ENCODE assay signal across 14 cellular contexts in the genomic region with DNA sequence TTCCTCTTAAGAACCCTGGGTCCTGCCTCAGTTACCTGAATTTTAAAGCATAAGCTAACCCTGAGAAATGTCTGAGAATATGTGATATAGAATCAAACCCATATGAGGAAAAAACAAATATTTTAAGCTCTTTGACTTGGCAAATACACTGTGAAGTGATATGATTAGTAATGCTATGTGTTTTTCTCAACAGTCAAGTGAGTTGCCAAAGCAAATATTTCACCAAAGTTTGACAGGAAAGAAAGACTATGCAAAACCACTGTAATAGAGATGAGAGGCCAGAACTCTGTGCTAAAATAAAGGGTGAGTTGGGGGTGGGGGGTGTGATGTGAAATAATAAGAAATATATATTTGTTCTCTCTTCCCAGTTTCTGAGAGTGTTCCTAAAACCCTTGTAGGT.
DNase-seq lines count a peak whose midpoint lies in the region; TF ChIP-seq lines count a peak whose summit lies in the region.
"Had no signal": no experiment of that assay in that cellular context is flagged by ENCODE, and none has a peak within 500 bp of the region (broad histone marks: within the 10 kb centered on the region; RNA-seq: fewer than 3 reads in every experiment).

No MANE protein-coding gene starts in this region.

- DNase-seq in NCI-H226: peak; percentile 26
- DNase-seq in astrocyte of the spinal cord (ENCODE audit: low read depth, low spot score): peak; percentile 16
- DNase-seq in fibroblast of peridontal ligament (ENCODE audit: extremely low read depth): peak; percentile 8
- DNase-seq in retinal pigment epithelial cell (ENCODE audit: low read depth): peak; percentile 10
- DNase-seq in NCI-H526 treated with DMSO at 0.1 percent for 48 hours (lab: John Stamatoyannopoulos, UW): no peak
- DNase-seq in nucleus accumbens (lab: John Stamatoyannopoulos, UW): no peak
- DNase-seq in SHP77 (lab: John Stamatoyannopoulos, UW): no peak
- DNase-seq: ACHN; CD4-positive, CD25-positive, alpha-beta regulatory T cell; DMS79; GOT3; H9 had no signal

- TF ChIP-seq CTCF in astrocyte of the spinal cord (IDR thresholded peaks at IDR 0.05; ENCODE audit: low read depth, low read length) (no peak), retinal pigment epithelial cell (conservative IDR thresholded peaks at IDR 0.05; ENCODE audit: low read depth, low read length) (no peak)

- no peak overlapping the region for H3K4me3 ChIP-seq in astrocyte of the spinal cord (ENCODE audit: low read depth, low read length)
- H3K4me3 ChIP-seq in retinal pigment epithelial cell (ENCODE audit: low read length): no peak overlapping the region
- H3K4me3 ChIP-seq: BLaER1 treated with 17β-estradiol and CSF1 and Interleukin-3, amounts not matched to agents 10 nM and 100 nM; GM12878 had no signal

- in situ Hi-C loops in astrocyte of the spinal cord (cut with HindIII; ENCODE audit: low sequenced_read_pairs): no loop called here

Comparison
In these comparisons a context has a peak if more than half of its experiments do, and no peak if none do; other contexts are left out.
1. DNase-seq: peak in NCI-H226 (single experiment), astrocyte of the spinal cord (single experiment), fibroblast of peridontal ligament (single experiment) and retinal pigment epithelial cell (single experiment); none in NCI-H526 treated with DMSO at 0.1 percent for 48 hours (single experiment), nucleus accumbens (0 of 56) and SHP77 (0 of 2).